1 cellular context compared by ENCODE assay signal in genomic region chr6:43771210-43771857, GRCh38.
A peak's percentile ranks its signal among the peaks of the same experiment; 100 is the strongest.
TF ChIP-seq lines count a peak whose summit lies in the region.

No MANE protein-coding gene starts in this region.

TF ChIP-seq in K562, 482 proteins besides CTCF, POLR2A, EP300 and RAD21 (continued from another document and continues in another):
- TF ChIP-seq MITF (IDR thresholded peaks at IDR 0.05) (no peak), FIP1L1 (IDR thresholded peaks at IDR 0.05; ENCODE audit: low read depth, low read length, poor library complexity, severe bottlenecking) (peak; percentile 68), SIX5 (IDR thresholded peaks at IDR 0.05; ENCODE audit: borderline replicate concordance in 1 of 2, insufficient read depth in 1 of 2, low read depth in 1 of 2, low read length in 2 of 2) (no peak), TCFL5 (CRISPR knock-in tag; conservative IDR thresholded peaks at IDR 0.05) (no peak), AFF4 (CRISPR knock-in tag; IDR thresholded peaks at IDR 0.05) (peak; percentile 59; the same call in 1 of the 2 replicates), CHD1 (IDR thresholded peaks at IDR 0.05; ENCODE audit: low read length) (peak; percentile 99), SRSF7 (optimal IDR thresholded peaks at IDR 0.05; ENCODE audit: low read depth, low read length) (peak; percentile 82), NKRF (IDR thresholded peaks at IDR 0.05; ENCODE audit: borderline replicate concordance) (peak; percentile 16; the same call in 1 of the 2 replicates), MLLT1 (IDR thresholded peaks at IDR 0.05) (peak; percentile 60 to 84; a peak in 3 of 4 replicates), NR2F6 (CRISPR knock-in tag; IDR thresholded peaks at IDR 0.05) (peak; percentile 24; the same call in 1 of the 2 replicates), TCF7L2 (IDR thresholded peaks at IDR 0.05; ENCODE audit: low read depth, low read length) (no peak), YBX1 (IDR thresholded peaks at IDR 0.05) (no peak), TFAP4 (CRISPR knock-in tag; IDR thresholded peaks at IDR 0.05; ENCODE audit: borderline replicate concordance) (peak; percentile 63), TEAD1 (CRISPR knock-in tag; IDR thresholded peaks at IDR 0.05) (peak in 1 of 2 experiments; percentile 69; a peak in 1 of 4 replicates), NR1H2 (CRISPR knock-in tag; IDR thresholded peaks at IDR 0.05) (no peak; the same call in 1 of the 2 replicates), FOXP1 (CRISPR knock-in tag; IDR thresholded peaks at IDR 0.05) (peak; percentile 42; the same call in 1 of the 2 replicates), PCBP1 (IDR thresholded peaks at IDR 0.05; ENCODE audit: low read depth, low read length, poor library complexity, severe bottlenecking) (peak; percentile 41), ZNF512 (tag; IDR thresholded peaks at IDR 0.05) (no peak), ZNF76 (CRISPR knock-in tag; IDR thresholded peaks at IDR 0.05; ENCODE audit: borderline replicate concordance) (peak; percentile 62; the same call in 1 of the 2 replicates), GABPB1 (CRISPR knock-in tag; IDR thresholded peaks at IDR 0.05) (0 out of 2 replicates have a peak, but pooled peaks have one; percentile 1), ERF (CRISPR knock-in tag; IDR thresholded peaks at IDR 0.05) (0 out of 2 replicates have a peak, but pooled peaks have one; percentile 21), SIN3A (IDR thresholded peaks at IDR 0.05; ENCODE audit: borderline replicate concordance in 2 of 2, control insufficient read depth in 1 of 2, low read depth in 2 of 2, low read length in 2 of 2) (peak; percentile 10 to 74; a peak in 1 of 4 replicates), KLF10 (CRISPR knock-in tag; IDR thresholded peaks at IDR 0.05) (no peak), MAFF (IDR thresholded peaks at IDR 0.05; ENCODE audit: low read length) (no peak), FOXP4 (CRISPR knock-in tag; IDR thresholded peaks at IDR 0.05; ENCODE audit: borderline replicate concordance) (peak; percentile 64; the same call in 1 of the 2 replicates), HOMEZ (CRISPR knock-in tag; IDR thresholded peaks at IDR 0.05) (peak; percentile 75; the same call in 1 of the 2 replicates), ATF4 (CRISPR knock-in tag; IDR thresholded peaks at IDR 0.05) (no peak), BRF2 (IDR thresholded peaks at IDR 0.05; ENCODE audit: borderline replicate concordance, insufficient read depth, insufficient read length) (no peak), NBN (IDR thresholded peaks at IDR 0.05; ENCODE audit: low read depth) (no peak), NONO (IDR thresholded peaks at IDR 0.05; ENCODE audit: low read depth in 2 of 2, low read length in 1 of 2) (peak in 1 of 2 experiments; percentile 15; a peak in 1 of 4 replicates), ZNF324 (CRISPR knock-in tag; IDR thresholded peaks at IDR 0.05) (0 out of 2 replicates have a peak, but pooled peaks have one; percentile 38), PRDM10 (IDR thresholded peaks at IDR 0.05; ENCODE audit: partially characterized antibody) (peak; percentile 95), SUPT5H (IDR thresholded peaks at IDR 0.05) (peak; percentile 48; the same call in 1 of the 2 replicates), ZBTB1 (CRISPR knock-in tag; IDR thresholded peaks at IDR 0.05; ENCODE audit: borderline replicate concordance, low read depth) (no peak)
